10 cellular contexts compared by ENCODE assay signal in genomic region chr15:51874751-51875644, GRCh38. TPM values are rescaled to one million over a fixed set of nuclear protein-coding genes. Genes with fewer than 3 reads are reported as not detected.
A peak's percentile ranks its signal among the peaks of the same experiment; 100 is the strongest.
DNase-seq lines count a peak whose midpoint lies in the region; ATAC-seq and TF ChIP-seq lines count a peak whose summit lies in the region.
"Had no signal": no experiment of that assay in that cellular context is flagged by ENCODE, and none has a peak within 500 bp of the region (broad histone marks: within the 10 kb centered on the region; RNA-seq: fewer than 3 reads in every experiment).

No MANE protein-coding gene starts in this region.

- intact Hi-C loops in activated CD4-positive, alpha-beta memory T cell treated with anti-CD3 and anti-CD28 coated beads for 36 hours (cut with micrococcal nuclease) = no loop called here

- H2AFZ ChIP-seq in mesenchymal stem cell (ENCODE audit: low read depth, low read length) = no peak overlapping the region

- no peaks in the 10 kb centered on the region for H3K9me3 Mint-ChIP-seq in activated CD4-positive, alpha-beta memory T cell treated with anti-CD3 and anti-CD28 coated beads for 36 hours
- H3K9me3 Mint-ChIP-seq: activated T-helper 1 cell treated with anti-CD3 and anti-CD28 coated beads, Interleukin-12 subunit alpha, Interleukin-12 subunit beta, Interleukin-2, Interleukin-4 antibody, amounts not matched to agents 30 ng/mL and 10 ng/mL and 1 ng/mL, durations not matched to agents 14 hours and 24 hours and 36 hours had no signal

- no peaks in the 10 kb centered on the region for H3K27me3 ChIP-seq in AG04450 (ENCODE audit: control insufficient read depth, insufficient read depth, low read length)
- no peaks in the 10 kb centered on the region for H3K27me3 ChIP-seq in mesenchymal stem cell (ENCODE audit: control insufficient read depth in 1 of 2, insufficient read depth in 1 of 2, low read length in 2 of 2)

- no peaks in the 10 kb centered on the region for H3K9me3 ChIP-seq in AG04450 (ENCODE audit: control insufficient read depth, insufficient read depth, low read length)
- peaks cover 6% of the 10 kb centered on the region for H3K9me3 ChIP-seq in mesenchymal stem cell (ENCODE audit: control insufficient read depth, low read length)

- H2AK5ac ChIP-seq in mesenchymal stem cell (ENCODE audit: low read length, severe bottlenecking) = peak overlapping the region; percentile 65

- H2BK5ac ChIP-seq in mesenchymal stem cell (ENCODE audit: low read depth, low read length, poor library complexity, severe bottlenecking) = peak overlapping the region; percentile 57

- peaks cover 22% of the 10 kb centered on the region for H3K79me1 ChIP-seq in mesenchymal stem cell (replicated peaks; ENCODE audit: low read length, poor library complexity, severe bottlenecking)

- no peak overlapping the region for H3K4ac ChIP-seq in mesenchymal stem cell (ENCODE audit: low read depth in 1 of 2, low read length in 2 of 2)

- H3K27ac ChIP-seq in AG04450 (ENCODE audit: low read depth, low read length) = peak overlapping the region; percentile 90
- H3K27ac ChIP-seq in mesenchymal stem cell (ENCODE audit: low read length, poor library complexity, severe bottlenecking) = peak overlapping the region; percentile 96
- H3K27ac ChIP-seq: HL-60 had no signal

- CTCF ChIA-PET in AG04450 (lab: Charles Lee) = interaction anchor here (0.6 to 1.5 kb wide), 2 partner anchors 20 to 21 kb away, joined by 3 to 4 read pairs; no protein-coding TSS in a partner anchor
- CTCF ChIA-PET in activated CD4-positive, alpha-beta memory T cell treated with anti-CD3 and anti-CD28 coated beads for 36 hours (lab: Charles Lee) = interaction anchor here (1.2 kb wide), 1 partner anchor 21 kb away, joined by 3 read pairs; no protein-coding TSS in a partner anchor

- no peak for ATAC-seq in GM19467 (IDR thresholded peaks at IDR 0.05; ENCODE audit: unreplicated experiment)

- H2BK12ac ChIP-seq in mesenchymal stem cell (ENCODE audit: low read length in 2 of 2) = no peak overlapping the region

- DNase-seq in AG04450 (ENCODE audit: low read depth, low spot score) (peak; percentile 91), NCI-H2171 treated with DMSO at 0.1 percent for 48 hours (lab: John Stamatoyannopoulos, UW) (peak; percentile 51), dermis blood vessel endothelial cell (peak; percentile 96), mesenchymal stem cell (peak; percentile 98), germinal center (ENCODE audit: low spot score) (no peak), UCSD-AML1 (lab: John Stamatoyannopoulos, UW; ENCODE audit: unreplicated experiment) (no peak)
- no peak for DNase-seq in activated CD4-positive, alpha-beta memory T cell treated with anti-CD3 and anti-CD28 coated beads for 36 hours

- no peak overlapping the region for H3K14ac ChIP-seq in mesenchymal stem cell (ENCODE audit: low read length in 2 of 2)

- H3K9ac ChIP-seq in mesenchymal stem cell (ENCODE audit: low read length) = peak overlapping the region; percentile 85

- peak overlapping the region; percentile 5 for H2BK120ac ChIP-seq in mesenchymal stem cell (ENCODE audit: low read depth, low read length)

- H3K27ac Mint-ChIP-seq in activated CD4-positive, alpha-beta memory T cell treated with anti-CD3 and anti-CD28 coated beads for 36 hours = no peak overlapping the region
- H3K27ac Mint-ChIP-seq: activated T-helper 1 cell treated with anti-CD3 and anti-CD28 coated beads, Interleukin-12 subunit alpha, Interleukin-12 subunit beta, Interleukin-2, Interleukin-4 antibody, amounts not matched to agents 30 ng/mL and 10 ng/mL and 1 ng/mL, durations not matched to agents 14 hours and 24 hours and 36 hours had no signal

- no peak overlapping the region for H3K23ac ChIP-seq in mesenchymal stem cell (ENCODE audit: low read length in 2 of 2)

- H3K18ac ChIP-seq in mesenchymal stem cell (ENCODE audit: low read depth in 1 of 2, low read length in 2 of 2) = peak overlapping the region in 1 of 2 experiments; percentile 21

- no peak overlapping the region for H2BK15ac ChIP-seq in mesenchymal stem cell (ENCODE audit: low read depth, poor library complexity, severe bottlenecking)

- POLR2A ChIA-PET in AG04450 (lab: Yijun Ruan, JAX) = interaction anchor here (1.0 kb wide), 1 partner anchor 45 kb away, joined by 3 read pairs; the partner anchor contains the start of gene TMOD3
- POLR2A ChIA-PET in activated CD4-positive, alpha-beta memory T cell treated with anti-CD3 and anti-CD28 coated beads for 36 hours (lab: Charles Lee) = no interaction called here

- H3K4me3 ChIP-seq in AG04450 (ENCODE audit: low read depth, low read length) = no peak overlapping the region
- peak overlapping the region in 1 of 2 experiments; percentile 39 for H3K4me3 ChIP-seq in mesenchymal stem cell (ENCODE audit: insufficient read depth in 1 of 2, low read depth in 1 of 2, low read length in 2 of 2)

- no peak overlapping the region for H3K4me3 Mint-ChIP-seq in activated CD4-positive, alpha-beta memory T cell treated with anti-CD3 and anti-CD28 coated beads for 36 hours
- H3K4me3 Mint-ChIP-seq: activated T-helper 1 cell treated with anti-CD3 and anti-CD28 coated beads, Interleukin-12 subunit alpha, Interleukin-12 subunit beta, Interleukin-2, Interleukin-4 antibody, amounts not matched to agents 30 ng/mL and 10 ng/mL and 1 ng/mL, durations not matched to agents 14 hours and 24 hours and 36 hours had no signal

- H3K4me2 ChIP-seq in mesenchymal stem cell (ENCODE audit: low read length, poor library complexity, severe bottlenecking) = no peak overlapping the region

- H3K4me1 Mint-ChIP-seq in activated CD4-positive, alpha-beta memory T cell treated with anti-CD3 and anti-CD28 coated beads for 36 hours (ENCODE audit: low read depth) = peaks cover 21% of the 10 kb centered on the region

- WGBS in mesenchymal stem cell = 11% methylated on average over 8 of the region's 8 CpGs

- H3K36me3 Mint-ChIP-seq in activated CD4-positive, alpha-beta memory T cell treated with anti-CD3 and anti-CD28 coated beads for 36 hours = peaks cover 29% of the 10 kb centered on the region

- H4K91ac ChIP-seq in mesenchymal stem cell (ENCODE audit: low read length) = no peak overlapping the region

- no peaks in the 10 kb centered on the region for H3K27me3 Mint-ChIP-seq in activated CD4-positive, alpha-beta memory T cell treated with anti-CD3 and anti-CD28 coated beads for 36 hours

- H4K8ac ChIP-seq in mesenchymal stem cell (ENCODE audit: low read length) = no peak overlapping the region

- peaks cover 10 to 41% of the 10 kb centered on the region in 2 experiments for H3K36me3 ChIP-seq in mesenchymal stem cell (ENCODE audit: control insufficient read depth in 1 of 2, insufficient read depth in 2 of 2, low read depth in 1 of 2, low read length in 2 of 2)

- TF ChIP-seq CTCF in AG04450 (IDR thresholded peaks at IDR 0.05; ENCODE audit: low read depth, low read length) = no peak

- H3K4me1 ChIP-seq in mesenchymal stem cell (ENCODE audit: control insufficient read depth, insufficient read depth, low read depth, low read length) = peaks cover 3% of the 10 kb centered on the region

RNA-seq across cellular contexts. Expression of gene TMOD3, which starts 45.5 kb away (rescaled TPM):
- polyA plus RNA-seq in AG04450 (2011; rRNA removed) = 22.7 and 29.8 TPM in 2 replicates
- 11.2 and 20.8 TPM in 2 replicates for polyA minus RNA-seq in AG04450 (2011; rRNA and poly(A)+ RNA removed)
- 86.6 and 142 TPM in 2 replicates for total RNA-seq in dermis blood vessel endothelial cell
- 23.3 TPM for polyA plus RNA-seq in mesenchymal stem cell (2013, experiment 1 of 2)
- 24.1 TPM for polyA plus RNA-seq in mesenchymal stem cell (2013, experiment 2 of 2)
- 10 to 100 TPM; 56.9 to 61.6 TPM for total RNA-seq in activated CD4-positive, alpha-beta memory T cell treated with anti-CD3 and anti-CD28 coated beads for 36 hours

Comparison
In these comparisons a context has a peak if more than half of its experiments do, and no peak if none do; other contexts are left out.
1. DNase-seq: peak in AG04450 (single experiment), NCI-H2171 treated with DMSO at 0.1 percent for 48 hours (single experiment), dermis blood vessel endothelial cell (single experiment) and mesenchymal stem cell (single experiment); none in activated CD4-positive, alpha-beta memory T cell treated with anti-CD3 and anti-CD28 coated beads for 36 hours (single experiment), germinal center (single experiment) and UCSD-AML1 (single experiment).